ENCODE assay signal across 1 cellular context in the genomic region with DNA sequence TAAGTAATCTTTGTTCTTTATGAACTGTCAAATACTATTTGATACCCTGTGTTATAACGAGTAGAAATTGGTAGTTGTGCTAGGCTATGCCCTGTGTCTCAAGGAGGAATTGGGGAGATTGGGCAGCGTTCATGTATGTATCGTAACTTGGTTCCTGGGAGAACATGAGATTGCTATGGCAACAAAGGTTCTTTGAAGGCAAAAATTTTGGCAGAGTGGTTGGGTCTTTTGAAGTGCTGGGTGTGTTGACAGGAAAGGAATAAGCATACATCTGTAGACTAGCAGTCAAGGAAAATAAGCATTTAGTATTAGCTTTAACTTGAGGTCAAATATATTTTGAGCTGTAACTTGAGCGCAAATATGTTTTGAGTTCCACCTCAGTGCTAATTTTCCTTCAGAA.
TF ChIP-seq lines count a peak whose summit lies in the region.

No MANE protein-coding gene starts in this region.

TF ChIP-seq in SK-N-SH, 30 proteins besides CTCF, POLR2A, EP300 and RAD21 (continued from another document):
- TF ChIP-seq, protein P1, sequence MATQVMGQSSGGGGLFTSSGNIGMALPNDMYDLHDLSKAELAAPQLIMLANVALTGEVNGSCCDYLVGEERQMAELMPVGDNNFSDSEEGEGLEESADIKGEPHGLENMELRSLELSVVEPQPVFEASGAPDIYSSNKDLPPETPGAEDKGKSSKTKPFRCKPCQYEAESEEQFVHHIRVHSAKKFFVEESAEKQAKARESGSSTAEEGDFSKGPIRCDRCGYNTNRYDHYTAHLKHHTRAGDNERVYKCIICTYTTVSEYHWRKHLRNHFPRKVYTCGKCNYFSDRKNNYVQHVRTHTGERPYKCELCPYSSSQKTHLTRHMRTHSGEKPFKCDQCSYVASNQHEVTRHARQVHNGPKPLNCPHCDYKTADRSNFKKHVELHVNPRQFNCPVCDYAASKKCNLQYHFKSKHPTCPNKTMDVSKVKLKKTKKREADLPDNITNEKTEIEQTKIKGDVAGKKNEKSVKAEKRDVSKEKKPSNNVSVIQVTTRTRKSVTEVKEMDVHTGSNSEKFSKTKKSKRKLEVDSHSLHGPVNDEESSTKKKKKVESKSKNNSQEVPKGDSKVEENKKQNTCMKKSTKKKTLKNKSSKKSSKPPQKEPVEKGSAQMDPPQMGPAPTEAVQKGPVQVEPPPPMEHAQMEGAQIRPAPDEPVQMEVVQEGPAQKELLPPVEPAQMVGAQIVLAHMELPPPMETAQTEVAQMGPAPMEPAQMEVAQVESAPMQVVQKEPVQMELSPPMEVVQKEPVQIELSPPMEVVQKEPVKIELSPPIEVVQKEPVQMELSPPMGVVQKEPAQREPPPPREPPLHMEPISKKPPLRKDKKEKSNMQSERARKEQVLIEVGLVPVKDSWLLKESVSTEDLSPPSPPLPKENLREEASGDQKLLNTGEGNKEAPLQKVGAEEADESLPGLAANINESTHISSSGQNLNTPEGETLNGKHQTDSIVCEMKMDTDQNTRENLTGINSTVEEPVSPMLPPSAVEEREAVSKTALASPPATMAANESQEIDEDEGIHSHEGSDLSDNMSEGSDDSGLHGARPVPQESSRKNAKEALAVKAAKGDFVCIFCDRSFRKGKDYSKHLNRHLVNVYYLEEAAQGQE (IDR thresholded peaks at IDR 0.05; ENCODE audit: low read depth, low read length) = no peak
- TF ChIP-seq, protein P2, sequence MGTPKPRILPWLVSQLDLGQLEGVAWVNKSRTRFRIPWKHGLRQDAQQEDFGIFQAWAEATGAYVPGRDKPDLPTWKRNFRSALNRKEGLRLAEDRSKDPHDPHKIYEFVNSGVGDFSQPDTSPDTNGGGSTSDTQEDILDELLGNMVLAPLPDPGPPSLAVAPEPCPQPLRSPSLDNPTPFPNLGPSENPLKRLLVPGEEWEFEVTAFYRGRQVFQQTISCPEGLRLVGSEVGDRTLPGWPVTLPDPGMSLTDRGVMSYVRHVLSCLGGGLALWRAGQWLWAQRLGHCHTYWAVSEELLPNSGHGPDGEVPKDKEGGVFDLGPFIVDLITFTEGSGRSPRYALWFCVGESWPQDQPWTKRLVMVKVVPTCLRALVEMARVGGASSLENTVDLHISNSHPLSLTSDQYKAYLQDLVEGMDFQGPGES (IDR thresholded peaks at IDR 0.05; ENCODE audit: low read depth, low read length) = no peak
- no peak for TF ChIP-seq NRF1 (IDR thresholded peaks at IDR 0.05; ENCODE audit: low read depth, low read length)
- TF ChIP-seq, protein P3, sequence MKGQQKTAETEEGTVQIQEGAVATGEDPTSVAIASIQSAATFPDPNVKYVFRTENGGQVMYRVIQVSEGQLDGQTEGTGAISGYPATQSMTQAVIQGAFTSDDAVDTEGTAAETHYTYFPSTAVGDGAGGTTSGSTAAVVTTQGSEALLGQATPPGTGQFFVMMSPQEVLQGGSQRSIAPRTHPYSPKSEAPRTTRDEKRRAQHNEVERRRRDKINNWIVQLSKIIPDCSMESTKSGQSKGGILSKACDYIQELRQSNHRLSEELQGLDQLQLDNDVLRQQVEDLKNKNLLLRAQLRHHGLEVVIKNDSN (IDR thresholded peaks at IDR 0.05; ENCODE audit: borderline replicate concordance, low read depth) = no peak
- TF ChIP-seq GABPA (IDR thresholded peaks at IDR 0.05; ENCODE audit: low read depth) = no peak
- no peak for TF ChIP-seq NFIC (IDR thresholded peaks at IDR 0.05; ENCODE audit: borderline replicate concordance)
- TF ChIP-seq FOSL2 (IDR thresholded peaks at IDR 0.05; ENCODE audit: borderline replicate concordance, low read depth) = no peak
- no peak for TF ChIP-seq GATA2 (CRISPR knock-in tag; IDR thresholded peaks at IDR 0.05)
- TF ChIP-seq EZH2phosphoT487 (IDR thresholded peaks at IDR 0.05; ENCODE audit: borderline replicate concordance, low read depth) = no peak
- TF ChIP-seq TCF12 (IDR thresholded peaks at IDR 0.05) = no peak
- no peak for TF ChIP-seq JUND (IDR thresholded peaks at IDR 0.05)
- no peak for TF ChIP-seq FOXJ3 (CRISPR knock-in tag; IDR thresholded peaks at IDR 0.05)
- TF ChIP-seq TAF1 (IDR thresholded peaks at IDR 0.05; ENCODE audit: borderline replicate concordance, low read depth, low read length) = no peak
